19 cellular contexts compared by ENCODE assay signal in genomic region chr10:129941199-129942018, GRCh38. TPM values are rescaled to one million over a fixed set of nuclear protein-coding genes. Genes with fewer than 3 reads are reported as not detected.
"Had no signal": no experiment of that assay in that cellular context is flagged by ENCODE, and none has a peak within 500 bp of the region (broad histone marks: within the 10 kb centered on the region; RNA-seq: fewer than 3 reads in every experiment).

No MANE protein-coding gene starts in this region.

- H3K9me3 Mint-ChIP-seq: activated naive CD4-positive, alpha-beta T cell treated with anti-CD3 and anti-CD28 coated beads, Interleukin-2, amount 10 ng/mL, durations not matched to agents 7 days and 5 days; dendritic cell treated with granulocyte-macrophage colony-stimulating factor and Interleukin-4, amounts not matched to agents 40 ng/mL and 50 ng/mL, for 4 days; immature natural killer cell; naive thymus-derived CD8-positive, alpha-beta T cell; stimulated activated memory B cell treated with anti-CD40 and anti-IgM and Interleukin-4, amounts not matched to agents 10 μg/mL and 1 μg/mL and 100 μg/mL, for 72 hours; T-helper 2 cell treated with Interferon-gamma antibody and Interleukin-4, amounts not matched to agents 5 μg/mL and 100 μg/mL, for 36 hours had no signal

- H3K4me3 ChIP-seq: ascending aorta, breast epithelium, heart left ventricle, mucosa of descending colon, thyroid gland, uterus had no signal

- H3K36me3 Mint-ChIP-seq: activated naive CD4-positive, alpha-beta T cell treated with anti-CD3 and anti-CD28 coated beads, Interleukin-2, amount 10 ng/mL, durations not matched to agents 7 days and 5 days; immature natural killer cell; naive thymus-derived CD8-positive, alpha-beta T cell; stimulated activated memory B cell treated with anti-CD40 and anti-IgM and Interleukin-4, amounts not matched to agents 10 μg/mL and 1 μg/mL and 100 μg/mL, for 72 hours had no signal

- H3K4me1 ChIP-seq: ascending aorta, breast epithelium had no signal

- H3K9me3 ChIP-seq: ascending aorta, breast epithelium, heart left ventricle, mucosa of descending colon, thyroid gland, uterus had no signal

- H3K4me3 Mint-ChIP-seq: activated naive CD4-positive, alpha-beta T cell treated with anti-CD3 and anti-CD28 coated beads, Interleukin-2, amount 10 ng/mL, durations not matched to agents 7 days and 5 days; dendritic cell treated with granulocyte-macrophage colony-stimulating factor and Interleukin-4, amounts not matched to agents 40 ng/mL and 50 ng/mL, for 4 days; immature natural killer cell; naive thymus-derived CD8-positive, alpha-beta T cell; stimulated activated memory B cell treated with anti-CD40 and anti-IgM and Interleukin-4, amounts not matched to agents 10 μg/mL and 1 μg/mL and 100 μg/mL, for 72 hours; T-helper 2 cell treated with Interferon-gamma antibody and Interleukin-4, amounts not matched to agents 5 μg/mL and 100 μg/mL, for 36 hours had no signal

- H3K27me3 ChIP-seq: ascending aorta, heart left ventricle, thyroid gland, uterus had no signal

- DNase-seq: activated CD4-positive, alpha-beta T cell treated with anti-CD3 and anti-CD28 coated beads, Interleukin-2, amount 50 U/mL, for 1 hour; activated CD4-positive, CD25-positive, alpha-beta regulatory T cell; activated naive CD4-positive, alpha-beta T cell treated with anti-CD3 and anti-CD28 coated beads, Interleukin-2, amount 10 ng/mL, durations not matched to agents 7 days and 5 days; effector memory CD4-positive, alpha-beta T cell; foreskin melanocyte; immature natural killer cell; mammary epithelial cell; naive thymus-derived CD8-positive, alpha-beta T cell; stimulated activated CD4-positive, alpha-beta T cell treated with anti-CD3 and anti-CD28 coated beads, Interleukin-2, amount 100 ng/mL, for 48 hours; thyroid gland; uterus had no signal

- H3K4me1 Mint-ChIP-seq: activated naive CD4-positive, alpha-beta T cell treated with anti-CD3 and anti-CD28 coated beads, Interleukin-2, amount 10 ng/mL, durations not matched to agents 7 days and 5 days; immature natural killer cell; naive thymus-derived CD8-positive, alpha-beta T cell; stimulated activated memory B cell treated with anti-CD40 and anti-IgM and Interleukin-4, amounts not matched to agents 10 μg/mL and 1 μg/mL and 100 μg/mL, for 72 hours had no signal

- H3K27ac ChIP-seq: ascending aorta, breast epithelium, thyroid gland, uterus had no signal

- H3K36me3 ChIP-seq: ascending aorta, breast epithelium, thyroid gland, uterus had no signal

- ATAC-seq: heart left ventricle; mucosa of descending colon; naive thymus-derived CD8-positive, alpha-beta T cell; stimulated activated memory B cell treated with anti-CD40 and anti-IgM and Interleukin-4, amounts not matched to agents 10 μg/mL and 1 μg/mL and 100 μg/mL, for 72 hours had no signal

- H3K27ac Mint-ChIP-seq: activated naive CD4-positive, alpha-beta T cell treated with anti-CD3 and anti-CD28 coated beads, Interleukin-2, amount 10 ng/mL, durations not matched to agents 7 days and 5 days; dendritic cell treated with granulocyte-macrophage colony-stimulating factor and Interleukin-4, amounts not matched to agents 40 ng/mL and 50 ng/mL, for 4 days; immature natural killer cell; naive thymus-derived CD8-positive, alpha-beta T cell; stimulated activated memory B cell treated with anti-CD40 and anti-IgM and Interleukin-4, amounts not matched to agents 10 μg/mL and 1 μg/mL and 100 μg/mL, for 72 hours; T-helper 2 cell treated with Interferon-gamma antibody and Interleukin-4, amounts not matched to agents 5 μg/mL and 100 μg/mL, for 36 hours had no signal

RNA-seq across cellular contexts. Expression of gene EBF3, which starts 22.7 kb away (rescaled TPM):
- total RNA-seq: activated CD8-positive, alpha-beta memory T cell treated with anti-CD3 and anti-CD28 coated beads for 36 hours; naive thymus-derived CD8-positive, alpha-beta T cell had no signal
